Comparison of ENCODE assay signal across 2 cellular contexts in genomic region chr5:35063386-35063785, GRCh38.
A peak's percentile ranks its signal among the peaks of the same experiment; 100 is the strongest.
TF ChIP-seq lines count a peak whose summit lies in the region.

No MANE protein-coding gene starts in this region.

TF ChIP-seq in liver, 16 proteins besides CTCF, POLR2A, EP300 and RAD21:
- TF ChIP-seq ATF3 (IDR thresholded peaks at IDR 0.05): peak; percentile 61
- TF ChIP-seq GABPA (IDR thresholded peaks at IDR 0.05 in 1 of 2, conservative IDR thresholded peaks at IDR 0.05 in 1 of 2): no peak
- TF ChIP-seq JUND (IDR thresholded peaks at IDR 0.05): peak; percentile 82 to 90
- peak; percentile 68 for TF ChIP-seq HNF4G (IDR thresholded peaks at IDR 0.05)
- no peak for TF ChIP-seq NR2F2 (IDR thresholded peaks at IDR 0.05)
- TF ChIP-seq YY1 (IDR thresholded peaks at IDR 0.05): peak; percentile 57
- TF ChIP-seq FOXA1 (IDR thresholded peaks at IDR 0.05): no peak
- TF ChIP-seq FOXA2 (IDR thresholded peaks at IDR 0.05): no peak
- TF ChIP-seq TAF1 (conservative IDR thresholded peaks at IDR 0.05): no peak
- peak; percentile 41 for TF ChIP-seq ZBTB33 (IDR thresholded peaks at IDR 0.05)
- peak; percentile 86 to 91 for TF ChIP-seq HNF4A (conservative IDR thresholded peaks at IDR 0.05)
- TF ChIP-seq REST (IDR thresholded peaks at IDR 0.05): peak; percentile 50
- peak; percentile 91 to 92 for TF ChIP-seq RXRA (IDR thresholded peaks at IDR 0.05)
- peak in 1 of 2 donors; percentile 40 for TF ChIP-seq EGR1 (IDR thresholded peaks at IDR 0.05; ENCODE audit: low read depth in 2 of 2)
- TF ChIP-seq MAX (IDR thresholded peaks at IDR 0.05): peak; percentile 66
- TF ChIP-seq SP1 (IDR thresholded peaks at IDR 0.05): peak; percentile 72

TF ChIP-seq in HepG2, 621 proteins besides CTCF, POLR2A, EP300 and RAD21:
- TF ChIP-seq TRIM24 (CRISPR knock-in tag; IDR thresholded peaks at IDR 0.05): no peak
- no peak for TF ChIP-seq ZNF547 (CRISPR knock-in tag; IDR thresholded peaks at IDR 0.05)
- no peak for TF ChIP-seq PRDM15 (CRISPR knock-in tag; IDR thresholded peaks at IDR 0.05)
- no peak for TF ChIP-seq REPIN1 (CRISPR knock-in tag; IDR thresholded peaks at IDR 0.05; ENCODE audit: borderline replicate concordance, low read depth)
- no peak for TF ChIP-seq ZBTB7B (CRISPR knock-in tag; IDR thresholded peaks at IDR 0.05)
- TF ChIP-seq ZNF333 (CRISPR knock-in tag; IDR thresholded peaks at IDR 0.05; ENCODE audit: borderline replicate concordance): no peak
- no peak for TF ChIP-seq PHF8 (CRISPR knock-in tag; IDR thresholded peaks at IDR 0.05)
- no peak for TF ChIP-seq ZNF143 (CRISPR knock-in tag; IDR thresholded peaks at IDR 0.05)
- TF ChIP-seq ZNF572 (CRISPR knock-in tag; IDR thresholded peaks at IDR 0.05): no peak
- no peak for TF ChIP-seq ZNF782 (CRISPR knock-in tag; IDR thresholded peaks at IDR 0.05; ENCODE audit: borderline replicate concordance)
- no peak for TF ChIP-seq ZNF788 (CRISPR knock-in tag; IDR thresholded peaks at IDR 0.05; ENCODE audit: borderline replicate concordance)
- no peak for TF ChIP-seq ZNF224 (CRISPR knock-in tag; IDR thresholded peaks at IDR 0.05)
- no peak for TF ChIP-seq ZBTB2 (CRISPR knock-in tag; IDR thresholded peaks at IDR 0.05; ENCODE audit: low read depth)
- no peak for TF ChIP-seq PHF5A (CRISPR knock-in tag; IDR thresholded peaks at IDR 0.05; ENCODE audit: low read depth, unreplicated experiment)
- TF ChIP-seq ZNF619 (CRISPR knock-in tag; IDR thresholded peaks at IDR 0.05): no peak
